In the genomic region with DNA sequence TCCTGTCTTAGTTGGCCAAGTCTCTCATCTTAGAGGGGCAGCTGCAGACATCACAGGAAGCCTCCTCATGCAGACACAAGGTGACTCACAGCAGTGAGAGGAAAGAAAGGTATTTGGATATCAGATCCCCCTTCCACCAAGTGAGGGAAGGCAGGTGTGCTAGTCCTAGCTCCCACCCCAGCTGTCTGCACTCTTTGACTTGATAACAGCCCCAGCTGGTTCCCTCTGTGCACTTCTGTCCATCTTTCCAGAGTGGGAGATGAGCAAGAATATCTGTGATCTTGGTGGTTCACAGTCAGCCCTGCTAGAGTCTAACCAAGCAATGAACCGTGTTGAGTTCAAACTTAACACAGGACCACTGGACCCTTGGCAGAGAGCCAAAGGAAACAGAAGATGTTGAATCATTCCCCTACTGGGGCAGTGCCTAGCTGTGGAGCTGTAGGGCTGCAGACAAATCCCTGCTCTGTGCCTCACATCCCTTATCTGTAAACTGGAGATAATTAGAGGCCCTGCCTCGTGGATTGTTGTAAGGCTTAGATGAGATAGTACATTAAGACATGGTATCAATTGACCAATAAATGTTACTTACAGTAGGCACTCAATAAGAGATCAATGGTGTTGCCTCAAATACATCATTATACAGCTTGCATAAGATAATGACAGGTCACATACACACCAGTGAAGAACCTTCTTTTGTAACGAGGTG, we compare ENCODE assay signal across 10 cellular contexts. TPM values are rescaled to one million over a fixed set of nuclear protein-coding genes. Genes with fewer than 3 reads are reported as not detected.
DNase-seq lines count a peak whose midpoint lies in the region; ATAC-seq and TF ChIP-seq lines count a peak whose summit lies in the region.
"Had no signal": no experiment of that assay in that cellular context is flagged by ENCODE, and none has a peak within 500 bp of the region (broad histone marks: within the 10 kb centered on the region; RNA-seq: fewer than 3 reads in every experiment).

No MANE protein-coding gene starts in this region.

- intact Hi-C loops in activated CD8-positive, alpha-beta T cell treated with anti-CD3 and anti-CD28 coated beads for 36 hours (cut with micrococcal nuclease): no loop called here

- no peaks in the 10 kb centered on the region for H3K9me3 Mint-ChIP-seq in activated CD8-positive, alpha-beta T cell treated with anti-CD3 and anti-CD28 coated beads for 36 hours
- H3K9me3 Mint-ChIP-seq: natural killer cell treated with Interleukin-12 subunit alpha and Interleukin-12 subunit beta and Interleukin-15 and Interleukin-18, amount 100 ng/mL, for 72 hours had no signal

- no peak overlapping the region for H3K27ac Mint-ChIP-seq in activated CD8-positive, alpha-beta T cell treated with anti-CD3 and anti-CD28 coated beads for 36 hours
- H3K27ac Mint-ChIP-seq: natural killer cell treated with Interleukin-12 subunit alpha and Interleukin-12 subunit beta and Interleukin-15 and Interleukin-18, amount 100 ng/mL, for 72 hours had no signal

- H3K4me3 ChIP-seq in AG09309 (ENCODE audit: control insufficient read depth, low read depth, low read length): no peak overlapping the region

- H3K4me3 Mint-ChIP-seq in activated CD8-positive, alpha-beta T cell treated with anti-CD3 and anti-CD28 coated beads for 36 hours: no peak overlapping the region
- H3K4me3 Mint-ChIP-seq: natural killer cell treated with Interleukin-12 subunit alpha and Interleukin-12 subunit beta and Interleukin-15 and Interleukin-18, amount 100 ng/mL, for 72 hours had no signal

- CTCF ChIA-PET in RWPE1 (lab: Yijun Ruan, JAX): interaction anchor here (0.6 to 1.1 kb wide), 3 partner anchors 36 to 72 kb away, joined by 3 to 5 read pairs (median 3); no protein-coding TSS in a partner anchor
- CTCF ChIA-PET in activated CD8-positive, alpha-beta T cell treated with anti-CD3 and anti-CD28 coated beads for 36 hours (lab: Charles Lee): no interaction called here

- POLR2A ChIA-PET in RWPE1 (lab: Yijun Ruan, JAX; ENCODE audit: low non-redundant PET): interaction anchor here (0.6 kb wide), 1 partner anchor 36 kb away, joined by 3 read pairs; no protein-coding TSS in a partner anchor
- POLR2A ChIA-PET in activated CD8-positive, alpha-beta T cell treated with anti-CD3 and anti-CD28 coated beads for 36 hours (lab: Charles Lee): no interaction called here

- no peaks in the 10 kb centered on the region for H3K36me3 Mint-ChIP-seq in activated CD8-positive, alpha-beta T cell treated with anti-CD3 and anti-CD28 coated beads for 36 hours (ENCODE audit: low read depth)
- H3K36me3 Mint-ChIP-seq: natural killer cell treated with Interleukin-12 subunit alpha and Interleukin-12 subunit beta and Interleukin-15 and Interleukin-18, amount 100 ng/mL, for 72 hours had no signal

- peaks cover 1% of the 10 kb centered on the region for H3K27me3 Mint-ChIP-seq in activated CD8-positive, alpha-beta T cell treated with anti-CD3 and anti-CD28 coated beads for 36 hours

- ATAC-seq in GM21786 (IDR thresholded peaks at IDR 0.05; ENCODE audit: unreplicated experiment) (no peak), GM21825 (IDR thresholded peaks at IDR 0.05; ENCODE audit: unreplicated experiment) (no peak)
- ATAC-seq in activated CD8-positive, alpha-beta T cell treated with anti-CD3 and anti-CD28 coated beads for 36 hours: no peak

- H3K4me1 Mint-ChIP-seq in activated CD8-positive, alpha-beta T cell treated with anti-CD3 and anti-CD28 coated beads for 36 hours (ENCODE audit: low read depth): no peaks in the 10 kb centered on the region

- peak overlapping the region; percentile 73 for H3K27ac ChIP-seq in RWPE1

- TF ChIP-seq CTCF in AG09309 (IDR thresholded peaks at IDR 0.05; ENCODE audit: control insufficient read depth, insufficient read depth, low read depth, low read length, missing control alignments) (no peak), RWPE1 (conservative IDR thresholded peaks at IDR 0.05; ENCODE audit: low read depth) (no peak)
- no peak for TF ChIP-seq CTCF in activated CD8-positive, alpha-beta T cell treated with anti-CD3 and anti-CD28 coated beads for 36 hours (IDR thresholded peaks at IDR 0.05)

- DNase-seq in AG09309 (ENCODE audit: low read depth): peak; percentile 25
- DNase-seq in H4 (ENCODE audit: low spot score): peak; percentile 38
- peak; percentile 65 for DNase-seq in RWPE1 (ENCODE audit: low spot score)
- peak; percentile 81 for DNase-seq in iris pigment epithelial cell (ENCODE audit: low read depth)
- DNase-seq in NK-92 treated with Interleukin-12 subunit alpha and Interleukin-12 subunit beta, amount 100 ng/mL, for 24 hours (lab: John Stamatoyannopoulos, UW): no peak
- no peak for DNase-seq in activated CD8-positive, alpha-beta T cell treated with anti-CD3 and anti-CD28 coated beads for 36 hours
- DNase-seq: Kasumi-1 had no signal

RNA-seq across cellular contexts. Expression of a gene that starts 39.1 kb away (rescaled TPM):
- total RNA-seq in H4 (2014; rRNA removed; shearing (Covaris generic)): 1.6 and 3.0 TPM in 2 replicates
- not detected for total RNA-seq in activated CD8-positive, alpha-beta T cell treated with anti-CD3 and anti-CD28 coated beads for 36 hours

Comparison
In these comparisons a context has a peak if more than half of its experiments do, and no peak if none do; other contexts are left out.
1. DNase-seq: peak in AG09309 (single experiment), H4 (single experiment), RWPE1 (single experiment) and iris pigment epithelial cell (single experiment); none in NK-92 treated with Interleukin-12 subunit alpha and Interleukin-12 subunit beta, amount 100 ng/mL, for 24 hours (single experiment) and activated CD8-positive, alpha-beta T cell treated with anti-CD3 and anti-CD28 coated beads for 36 hours (single experiment).